In the genomic region with DNA sequence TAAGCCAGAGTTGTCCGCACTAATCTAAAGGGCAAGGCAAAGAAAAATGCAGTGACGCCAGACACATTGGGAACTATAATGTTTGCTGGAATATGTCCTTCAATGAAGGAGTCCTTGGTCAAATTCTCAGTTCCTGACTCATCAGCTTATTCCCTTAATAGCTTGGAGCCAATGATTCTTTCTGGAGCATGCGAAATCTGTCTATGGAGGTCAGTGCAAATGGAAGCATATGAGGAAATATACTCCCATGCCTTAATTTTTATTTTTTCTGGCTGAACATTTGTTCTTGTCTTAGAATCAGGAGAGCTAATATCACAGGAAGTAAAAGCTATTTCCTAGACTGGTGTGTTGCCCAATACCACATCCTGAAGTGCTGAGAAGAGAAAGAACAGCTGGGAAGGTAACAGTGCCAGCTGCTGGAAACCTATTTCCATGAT, we compare ENCODE assay signal across 14 cellular contexts.
DNase-seq lines count a peak whose midpoint lies in the region; ATAC-seq and TF ChIP-seq lines count a peak whose summit lies in the region.
"Had no signal": no experiment of that assay in that cellular context is flagged by ENCODE, and none has a peak within 500 bp of the region (broad histone marks: within the 10 kb centered on the region; RNA-seq: fewer than 3 reads in every experiment).

No MANE protein-coding gene starts in this region.

- in situ Hi-C loops in gastrocnemius medialis (cut with MboI; ENCODE audit: low sequenced_read_pairs in 4 of 4): no loop called here

- H3K9me3 Mint-ChIP-seq in effector memory CD8-positive, alpha-beta T cell: no peaks in the 10 kb centered on the region

- H3K27ac ChIP-seq in adrenal gland: peak overlapping the region in 3 of 5 donors; percentile 24 to 78 (median 58)
- H3K27ac ChIP-seq in gastrocnemius medialis: peak overlapping the region; percentile 21 to 61 (median 43)
- H3K27ac ChIP-seq: WERI-Rb-1 had no signal

- no peaks in the 10 kb centered on the region for H3K27me3 Mint-ChIP-seq in effector memory CD8-positive, alpha-beta T cell
- H3K27me3 Mint-ChIP-seq: activated T-cell treated with anti-CD3 and anti-CD28 coated beads, Interleukin-2, amount 50 U/mL, for 24 hours had no signal

- no peak overlapping the region for H3K4me3 ChIP-seq in adrenal gland
- no peak overlapping the region for H3K4me3 ChIP-seq in gastrocnemius medialis
- H3K4me3 ChIP-seq: mucosa of descending colon had no signal

- H3K4me1 ChIP-seq in adrenal gland (replicated peaks in 1 of 2) (peaks cover 0 to 15% of the 10 kb centered on the region in 2 donors), gastrocnemius medialis (no peaks in the 10 kb centered on the region)

- TF ChIP-seq CTCF in adrenal gland (IDR thresholded peaks at IDR 0.05) (peak in 2 of 6 experiments; percentile 3 to 7), gastrocnemius medialis (IDR thresholded peaks at IDR 0.05 in 4 of 5, conservative IDR thresholded peaks at IDR 0.05 in 1 of 5) (no peak)

- no peaks in the 10 kb centered on the region for H3K36me3 Mint-ChIP-seq in effector memory CD8-positive, alpha-beta T cell (ENCODE audit: insufficient read depth)

- intact Hi-C loops in adrenal gland (cut with DNase I) (no loop called here), gastrocnemius medialis (cut with DNase I; ENCODE audit: low total_unique reads) (no loop called here)

- H3K36me3 ChIP-seq in adrenal gland (replicated peaks in 1 of 2) (no peaks in the 10 kb centered on the region), gastrocnemius medialis (no peaks in the 10 kb centered on the region)
- H3K36me3 ChIP-seq: WERI-Rb-1 had no signal

- TF ChIP-seq POLR2A in adrenal gland (IDR thresholded peaks at IDR 0.05): no peak
- TF ChIP-seq POLR2A in gastrocnemius medialis (IDR thresholded peaks at IDR 0.05): no peak

- peaks cover 2 to 4% of the 10 kb centered on the region in 2 donors for H3K4me1 Mint-ChIP-seq in effector memory CD8-positive, alpha-beta T cell (ENCODE audit: low read depth in 2 of 2)

- WGBS in adrenal gland, 4 donors: 35 to 45% (median 37%) methylated on average over 3 of the region's 3 CpGs

- peak; percentile 97 for DNase-seq in LHCN-M2 (ENCODE audit: low read depth)
- DNase-seq in adrenal gland: peak in 6 of 7 donors; percentile 13 to 31 (median 24)
- peak; percentile 64 for DNase-seq in glomerular endothelial cell (ENCODE audit: extremely low read depth, low read depth, low spot score)
- DNase-seq in gastrocnemius medialis: peak; percentile 19 to 38
- no peak for DNase-seq in effector memory CD8-positive, alpha-beta T cell
- DNase-seq: activated T-cell treated with anti-CD3 and anti-CD28 coated beads, Interleukin-2, amount 50 U/mL, for 24 hours; caudate nucleus; GOT3; mucosa of descending colon; NCI-H2081 treated with DMSO at 0.1 percent for 48 hours; RPMI8226; WERI-Rb-1 had no signal

- H3K27me3 ChIP-seq in adrenal gland (no peaks in the 10 kb centered on the region), gastrocnemius medialis (no peaks in the 10 kb centered on the region)

- H3K9me3 ChIP-seq in adrenal gland (replicated peaks in 1 of 3): no peaks in the 10 kb centered on the region
- H3K9me3 ChIP-seq in gastrocnemius medialis: no peaks in the 10 kb centered on the region
- H3K9me3 ChIP-seq: mucosa of descending colon had no signal

- H3K27ac Mint-ChIP-seq in effector memory CD8-positive, alpha-beta T cell: no peak overlapping the region
- H3K27ac Mint-ChIP-seq: activated T-cell treated with anti-CD3 and anti-CD28 coated beads, Interleukin-2, amount 50 U/mL, for 24 hours had no signal

- no peak overlapping the region for H3K4me3 Mint-ChIP-seq in effector memory CD8-positive, alpha-beta T cell
- H3K4me3 Mint-ChIP-seq: activated T-cell treated with anti-CD3 and anti-CD28 coated beads, Interleukin-2, amount 50 U/mL, for 24 hours had no signal

- ATAC-seq in gastrocnemius medialis: peak; percentile 87 to 89
- ATAC-seq in HG03521 (IDR thresholded peaks at IDR 0.05; ENCODE audit: unreplicated experiment): no peak
- ATAC-seq in effector memory CD8-positive, alpha-beta T cell (replicated peaks): no peak
- no peak for ATAC-seq in GM19463 (IDR thresholded peaks at IDR 0.05; ENCODE audit: unreplicated experiment)
- ATAC-seq: mucosa of descending colon had no signal

Comparison
In these comparisons a context has a peak if more than half of its experiments do, and no peak if none do; other contexts are left out.
1. DNase-seq: peak in LHCN-M2 (single experiment), adrenal gland (6 of 7), glomerular endothelial cell (single experiment) and gastrocnemius medialis (2 of 2); none in effector memory CD8-positive, alpha-beta T cell (0 of 3).
2. ATAC-seq: peak in gastrocnemius medialis (2 of 2); none in HG03521 (single experiment), effector memory CD8-positive, alpha-beta T cell (single experiment) and GM19463 (single experiment).